8 cellular contexts compared by ENCODE assay signal in genomic region chr15:78808550-78808949, GRCh38. TPM values are rescaled to one million over a fixed set of nuclear protein-coding genes. Genes with fewer than 3 reads are reported as not detected.
DNase-seq lines count a peak whose midpoint lies in the region; ATAC-seq, FAIRE-seq and TF ChIP-seq lines count a peak whose summit lies in the region.

No MANE protein-coding gene starts in this region.

- no peak overlapping the region for H3K9ac ChIP-seq in GM12878 (ENCODE audit: control insufficient read depth, insufficient read depth, low read length)

- H3K4me2 ChIP-seq in GM12878 (ENCODE audit: control insufficient read depth, insufficient read depth) = no peak overlapping the region

- H3K27me3 Mint-ChIP-seq in activated CD4-positive, alpha-beta T cell treated with anti-CD3 and anti-CD28 coated beads, Interleukin-2, amount 10 ng/mL, durations not matched to agents 7 days and 5 days = peaks cover 51% of the 10 kb centered on the region
- peaks cover 10% of the 10 kb centered on the region for H3K27me3 Mint-ChIP-seq in memory B cell

- peak in 2 of 3 experiments; percentile 57 to 70; a peak in 5 of 6 replicates for TF ChIP-seq CTCF in GM12878 (IDR thresholded peaks at IDR 0.05 in 2 of 3, conservative IDR thresholded peaks at IDR 0.05 in 1 of 3; ENCODE audit: control insufficient read depth in 2 of 3, extremely low read depth in 1 of 3, insufficient read depth in 1 of 3, low read depth in 3 of 3, low read length in 3 of 3)

- 26% methylated on average over 2 of the region's 2 CpGs for WGBS in GM12878 (ENCODE audit: insufficient coverage, insufficient replicate concordance, low lambda C conversion rate, missing lambda C conversion rate)

- H2AFZ ChIP-seq in GM12878 (ENCODE audit: control insufficient read depth, low read depth, low read length) = no peak overlapping the region

- H3K27ac ChIP-seq in GM12878 (ENCODE audit: control insufficient read depth, insufficient read depth) = no peak overlapping the region

- H3K79me2 ChIP-seq in GM12878 (ENCODE audit: control insufficient read depth, insufficient read depth, low read length) = no peaks in the 10 kb centered on the region

- TF ChIP-seq EP300 in GM12878 (IDR thresholded peaks at IDR 0.05; ENCODE audit: borderline replicate concordance in 1 of 2, control insufficient read depth in 1 of 2, low read depth in 2 of 2, low read length in 2 of 2) = no peak

- RAD21 ChIA-PET in GM12878 (lab: Charles Lee; ENCODE audit: unreplicated experiment) = no interaction called here

- H3K9me3 Mint-ChIP-seq in activated CD4-positive, alpha-beta T cell treated with anti-CD3 and anti-CD28 coated beads, Interleukin-2, amount 10 ng/mL, durations not matched to agents 7 days and 5 days = peaks cover 9% of the 10 kb centered on the region
- peaks cover 3% of the 10 kb centered on the region for H3K9me3 Mint-ChIP-seq in memory B cell

- FAIRE-seq in GM12878 (lab: Jason Lieb, UNC) = peak; percentile 84

- H3K9me3 ChIP-seq in GM12878 (replicated peaks; ENCODE audit: control insufficient read depth, insufficient read depth, low read length) = peaks cover 6% of the 10 kb centered on the region; the same call in 1 of the 3 replicates

- no peak for TF ChIP-seq POLR2A in GM12878 (IDR thresholded peaks at IDR 0.05; ENCODE audit: low read depth, low read length)

- H3K4me1 ChIP-seq in GM12878 (ENCODE audit: control insufficient read depth, insufficient read depth, low read length) = peaks cover 7% of the 10 kb centered on the region; the same call in 1 of the 2 replicates

- no peaks in the 10 kb centered on the region for H3K36me3 ChIP-seq in GM12878 (ENCODE audit: control insufficient read depth in 2 of 2, insufficient read depth in 2 of 2, low read length in 1 of 2)

- 0 out of 2 replicates have a peak, but pooled peaks have one; percentile 8 for TF ChIP-seq RAD21 in GM12878 (IDR thresholded peaks at IDR 0.05; ENCODE audit: insufficient read depth, low read depth, low read length)

- no peak overlapping the region for H3K4me3 ChIP-seq in GM12878

- peaks cover 7 to 8% of the 10 kb centered on the region in 2 experiments for H3K27me3 ChIP-seq in GM12878 (replicated peaks in 1 of 2; ENCODE audit: control insufficient read depth in 2 of 2, insufficient read depth in 2 of 2, low read length in 1 of 2)

- peak; percentile 40 for DNase-seq in activated CD4-positive, alpha-beta T cell treated with anti-CD3 and anti-CD28 coated beads, Interleukin-2, amount 10 ng/mL, durations not matched to agents 7 days and 5 days
- no peak for DNase-seq in activated CD4-positive, alpha-beta T cell treated with anti-CD3 and anti-CD28 coated beads for 4 hours
- DNase-seq in NAMALWA (ENCODE audit: low spot score) (peak; percentile 82), GM12878 (ENCODE audit: low read depth, low spot score) (no peak), memory B cell (ENCODE audit: low spot score in 2 of 2) (no peak), NCI-H128 (lab: John Stamatoyannopoulos, UW; ENCODE audit: unreplicated experiment) (no peak)

- H3K36me3 Mint-ChIP-seq in activated CD4-positive, alpha-beta T cell treated with anti-CD3 and anti-CD28 coated beads, Interleukin-2, amount 10 ng/mL, durations not matched to agents 7 days and 5 days (ENCODE audit: low read depth) = peaks cover 7% of the 10 kb centered on the region
- H3K36me3 Mint-ChIP-seq in memory B cell = peaks cover 2% of the 10 kb centered on the region

- SMC1A ChIA-PET in GM12878 (lab: Charles Lee; ENCODE audit: uncharacterized antibody, unreplicated experiment) = no interaction called here

- no peak overlapping the region for H3K4me3 Mint-ChIP-seq in activated CD4-positive, alpha-beta T cell treated with anti-CD3 and anti-CD28 coated beads, Interleukin-2, amount 10 ng/mL, durations not matched to agents 7 days and 5 days
- H3K4me3 Mint-ChIP-seq in memory B cell = no peak overlapping the region

- peaks cover 10% of the 10 kb centered on the region for H3K4me1 Mint-ChIP-seq in activated CD4-positive, alpha-beta T cell treated with anti-CD3 and anti-CD28 coated beads, Interleukin-2, amount 10 ng/mL, durations not matched to agents 7 days and 5 days
- H3K4me1 Mint-ChIP-seq in memory B cell = peaks cover 13% of the 10 kb centered on the region

- POLR2A ChIA-PET in activated CD4-positive, alpha-beta T cell treated with anti-CD3 and anti-CD28 coated beads, Interleukin-2, amount 10 ng/mL, durations not matched to agents 7 days and 5 days (lab: Charles Lee) = no interaction called here
- POLR2A ChIA-PET in GM12878 (lab: Charles Lee) = no interaction called here

- H4K20me1 ChIP-seq in GM12878 (ENCODE audit: control insufficient read depth, insufficient read depth) = no peaks in the 10 kb centered on the region

- CTCF ChIA-PET in activated CD4-positive, alpha-beta T cell treated with anti-CD3 and anti-CD28 coated beads, Interleukin-2, amount 10 ng/mL, durations not matched to agents 7 days and 5 days (lab: Charles Lee) = interaction anchor here (0.7 to 3.2 kb wide), 6 partner anchors 10 to 57 kb away, joined by 3 to 16 read pairs (median 4); no protein-coding TSS in a partner anchor
- CTCF ChIA-PET in GM12878 (lab: Yijun Ruan, JAX) = interaction anchor here (0.6 to 1.8 kb wide), 6 partner anchors 9 to 569 kb away, joined by 3 to 7 read pairs (median 4); partner anchors contain the start of gene MORF4L1

- BruUV-seq in GM12878 (replicated peaks; lab: Mats Ljungman, UMichigan) = no TSS peak

- no peak overlapping the region for H3K27ac Mint-ChIP-seq in activated CD4-positive, alpha-beta T cell treated with anti-CD3 and anti-CD28 coated beads, Interleukin-2, amount 10 ng/mL, durations not matched to agents 7 days and 5 days
- H3K27ac Mint-ChIP-seq in memory B cell = no peak overlapping the region

- ATAC-seq in GM12878 = peak; percentile 54
- ATAC-seq in memory B cell (ENCODE audit: low read depth) = peak; percentile 44
- no peak for ATAC-seq in GM18861 (IDR thresholded peaks at IDR 0.05; ENCODE audit: unreplicated experiment)
- no peak for ATAC-seq in HG03571 (IDR thresholded peaks at IDR 0.05; ENCODE audit: unreplicated experiment)

- in situ Hi-C loops in GM12878 (cut with MboI) = no loop called here

- intact Hi-C loops in GM12878 (cut with micrococcal nuclease; ENCODE audit: unreplicated experiment) = no loop called here

TF ChIP-seq in GM12878, 131 proteins besides CTCF, POLR2A, EP300 and RAD21:
- TF ChIP-seq SMC3 (IDR thresholded peaks at IDR 0.05; ENCODE audit: borderline replicate concordance, low read length) = peak; percentile 6; the same call in 1 of the 2 replicates
- TF ChIP-seq ATF2 (IDR thresholded peaks at IDR 0.05; ENCODE audit: low read length) = no peak

RNA-seq across cellular contexts. Expression of gene ADAMTS7, which starts 2.7 kb away (rescaled TPM):
- total RNA-seq in activated CD4-positive, alpha-beta T cell treated with anti-CD3 and anti-CD28 coated beads, Interleukin-2, amount 10 ng/mL, durations not matched to agents 7 days and 5 days = under 1 TPM; 0.10 to 0.12 TPM
- not detected in 2 replicates for total RNA-seq in GM12878 (2013; cell fraction: nucleolus; rRNA removed)
- total RNA-seq in GM12878 (2014; rRNA removed) (0.22 TPM in 1 of 2 replicates, not detected in the other), GM12878 (2014; rRNA removed; fragmentation: Illumina TruSeq; extraction: Trizol) (0.09 TPM in 1 of 2 replicates, not detected in the other), GM12878 (2021) (0.08 and 0.28 TPM in 2 replicates)
- polyA plus RNA-seq in GM12878 (2011; ENCODE audit: low read depth) = 0.07 TPM
- polyA plus RNA-seq in GM12878 (2011; rRNA removed) (not detected in 2 replicates), GM12878 (2014; fragmentation: Illumina TruSeq; extraction: Trizol) (0.03 TPM in 1 of 2 replicates, not detected in the other), GM12878 (2014; fragmentation: Nextera tagmentation; extraction: Ambion mirVana) (not detected), GM12878 (2014; rRNA removed) (0.09 and 0.16 TPM in 2 replicates), GM12878 (2016; fragmentation: Nextera tagmentation; extraction: Ambion mirVana) (under 1 TPM in 1 of 2 experiments, not detected in 1; 0.04 TPM)
- polyA plus RNA-seq in GM12878 (2011; cell fraction: cytosol; rRNA removed) = 0.06 TPM in 1 of 2 replicates, not detected in the other
- 0.12 and 0.35 TPM in 2 replicates for polyA plus RNA-seq in GM12878 (2011; cell fraction: nucleus; rRNA removed)
- polyA plus RNA-seq in GM12878 (2012) = 0.24 and 0.48 TPM in 2 replicates
- polyA minus RNA-seq in GM12878 (2011; rRNA and poly(A)+ RNA removed) = not detected in 2 replicates
- polyA minus RNA-seq in GM12878 (2011; cell fraction: cytosol; rRNA and poly(A)+ RNA removed) = not detected in 2 replicates
- not detected in 2 replicates for polyA minus RNA-seq in GM12878 (2011; cell fraction: nucleus; rRNA and poly(A)+ RNA removed)

Comparison
In these comparisons a context has a peak if more than half of its experiments do, and no peak if none do; other contexts are left out.
1. DNase-seq: peak in activated CD4-positive, alpha-beta T cell treated with anti-CD3 and anti-CD28 coated beads, Interleukin-2, amount 10 ng/mL, durations not matched to agents 7 days and 5 days (single experiment) and NAMALWA (single experiment); none in activated CD4-positive, alpha-beta T cell treated with anti-CD3 and anti-CD28 coated beads for 4 hours (0 of 2), GM12878 (single experiment), memory B cell (0 of 2) and NCI-H128 (single experiment).
2. ATAC-seq: peak in GM12878 (single experiment) and memory B cell (single experiment); none in GM18861 (single experiment) and HG03571 (single experiment).